In the genomic region with DNA sequence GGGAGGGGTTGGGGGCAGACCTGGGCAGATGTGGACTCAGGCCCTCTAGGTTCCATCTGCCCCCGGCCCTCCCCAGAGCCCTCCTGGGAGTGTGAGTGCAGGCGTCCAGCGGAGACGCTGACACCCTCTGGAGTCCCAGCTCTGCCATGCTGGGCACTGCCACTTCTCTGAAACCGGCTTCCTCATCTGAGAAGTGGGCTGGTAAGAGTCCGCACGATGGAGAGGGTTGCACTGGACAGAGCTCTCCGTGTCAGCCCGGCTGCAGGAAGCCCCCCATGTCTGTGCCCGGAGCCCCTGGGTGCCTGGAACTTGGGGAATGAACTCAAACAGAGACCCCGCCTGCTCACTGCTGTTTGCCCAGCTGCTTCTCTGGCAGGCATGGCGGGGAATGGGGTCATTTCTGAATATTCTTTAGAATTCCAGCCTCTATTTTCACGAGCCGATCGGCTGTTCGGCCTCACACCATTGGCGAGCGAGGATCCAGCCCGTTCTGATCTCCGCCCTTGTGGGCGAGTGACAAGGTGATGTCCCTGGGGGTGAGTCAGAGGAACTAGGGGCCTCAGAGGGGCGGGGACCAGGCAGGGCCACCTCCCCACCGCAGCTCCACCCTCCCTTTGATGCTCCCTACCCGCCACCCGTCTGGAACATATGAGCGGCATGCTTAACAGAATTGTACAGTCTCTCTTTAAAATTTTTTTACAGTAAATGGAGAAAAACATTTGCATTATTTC, we compare ENCODE assay signal across 8 cellular contexts. TPM values are rescaled to one million over a fixed set of nuclear protein-coding genes. Genes with fewer than 3 reads are reported as not detected.
DNase-seq lines count a peak whose midpoint lies in the region; ATAC-seq and TF ChIP-seq lines count a peak whose summit lies in the region.

No MANE protein-coding gene starts in this region.

- peaks cover 5% of the 10 kb centered on the region for H3K4me1 Mint-ChIP-seq in memory B cell

- H3K27me3 ChIP-seq in SK-N-SH (ENCODE audit: insufficient read depth) = no peaks in the 10 kb centered on the region

- TF ChIP-seq CTCF in SK-N-SH (IDR thresholded peaks at IDR 0.05) = no peak

- H3K9ac ChIP-seq in SK-N-SH = no peak overlapping the region

- H3K9me2 ChIP-seq in SK-N-SH = no peaks in the 10 kb centered on the region

- H3K27me3 Mint-ChIP-seq in memory B cell = peaks cover 17% of the 10 kb centered on the region

- H3K27ac Mint-ChIP-seq in memory B cell = no peak overlapping the region

- POLR2A ChIA-PET in SK-N-SH (lab: Yijun Ruan, JAX) = no interaction called here

- no peak overlapping the region for H3K27ac ChIP-seq in SK-N-SH (ENCODE audit: low read depth in 2 of 2, low read length in 1 of 2)

- H3K4me2 ChIP-seq in SK-N-SH = no peak overlapping the region

- no peaks in the 10 kb centered on the region for H3K36me3 ChIP-seq in SK-N-SH (replicated peaks in 1 of 2; ENCODE audit: control insufficient read depth in 1 of 2, insufficient read depth in 2 of 2, low read length in 1 of 2)

- no peaks in the 10 kb centered on the region for H3K36me3 Mint-ChIP-seq in memory B cell

- no peaks in the 10 kb centered on the region for H4K20me1 ChIP-seq in SK-N-SH (ENCODE audit: insufficient read depth)

- H3K4me1 ChIP-seq in SK-N-SH (ENCODE audit: control insufficient read depth in 1 of 2, insufficient read depth in 2 of 2, low read depth in 1 of 2, low read length in 1 of 2) = peaks cover 0 to 8% of the 10 kb centered on the region in 2 experiments; a peak in 1 of 4 replicates

- TF ChIP-seq EP300 in SK-N-SH (IDR thresholded peaks at IDR 0.05; ENCODE audit: borderline replicate concordance in 1 of 2, low read depth in 1 of 2, low read length in 1 of 2) = no peak

- 73% methylated on average over 20 of the region's 26 CpGs for WGBS in SK-N-SH (ENCODE audit: low lambda C conversion rate)

- H3K79me2 ChIP-seq in SK-N-SH (ENCODE audit: insufficient read depth) = no peaks in the 10 kb centered on the region

- H3K9me3 ChIP-seq in SK-N-SH = no peaks in the 10 kb centered on the region

- CTCF ChIA-PET in SK-N-SH (lab: Yijun Ruan, JAX) = interaction anchor here (1.2 to 2.1 kb wide), 2 partner anchors 15 to 23 kb away, joined by 4 to 6 read pairs; no protein-coding TSS in a partner anchor

- H3K9me3 Mint-ChIP-seq in memory B cell = no peaks in the 10 kb centered on the region

- H2AFZ ChIP-seq in SK-N-SH (ENCODE audit: low read depth) = no peak overlapping the region

- TF ChIP-seq RAD21 in SK-N-SH (IDR thresholded peaks at IDR 0.05; ENCODE audit: low read length) = no peak

- peak; percentile 60 for DNase-seq in SK-N-SH
- peak; percentile 19 for DNase-seq in activated CD8-positive, alpha-beta memory T cell treated with anti-CD3 and anti-CD28 coated beads, Interleukin-2, amount 50 U/mL, for 1 hour (ENCODE audit: extremely low read depth)
- no peak for DNase-seq in memory B cell (ENCODE audit: low spot score in 2 of 2)
- DNase-seq in stimulated activated naive CD8-positive, alpha-beta T cell treated with anti-CD3 and anti-CD28 coated beads, Interleukin-15, Interleukin-2, amounts not matched to agents 100 U/mL and 50 U/mL, for 24 hours = peak; percentile 90
- DNase-seq in SHP77 treated with DMSO at 0.1 percent for 48 hours (lab: John Stamatoyannopoulos, UW) = no peak

- H3K4me3 Mint-ChIP-seq in memory B cell = no peak overlapping the region

- H3K4me3 ChIP-seq in SK-N-SH (ENCODE audit: low read depth in 2 of 2, low read length in 1 of 2) = no peak overlapping the region

- H3F3A ChIP-seq in SK-N-SH (replicated peaks; ENCODE audit: insufficient read depth) = no peaks in the 10 kb centered on the region

- ATAC-seq in SK-N-SH treated with all-trans-retinoic acid at 6 μM for 48 hours (no peak), memory B cell (ENCODE audit: low read depth) (peak; percentile 96), HG03439 (IDR thresholded peaks at IDR 0.05; ENCODE audit: unreplicated experiment) (no peak), HG02852 (IDR thresholded peaks at IDR 0.05; ENCODE audit: unreplicated experiment) (no peak)
- peak; percentile 89 for ATAC-seq in stimulated activated naive CD8-positive, alpha-beta T cell treated with anti-CD3 and anti-CD28 coated beads, Interleukin-15, Interleukin-2, amounts not matched to agents 100 U/mL and 50 U/mL, for 24 hours

TF ChIP-seq in SK-N-SH, 30 proteins besides CTCF, POLR2A, EP300 and RAD21 (continues in another document):
- no peak for TF ChIP-seq MEF2A (IDR thresholded peaks at IDR 0.05; ENCODE audit: borderline replicate concordance, low read depth)
- TF ChIP-seq RXRA (IDR thresholded peaks at IDR 0.05; ENCODE audit: borderline replicate concordance, low read depth) = no peak
- TF ChIP-seq EZH2phosphoT487 (IDR thresholded peaks at IDR 0.05; ENCODE audit: borderline replicate concordance, low read depth) = no peak
- TF ChIP-seq TAF1 (IDR thresholded peaks at IDR 0.05; ENCODE audit: borderline replicate concordance, low read depth, low read length) = no peak
- TF ChIP-seq, protein P1, sequence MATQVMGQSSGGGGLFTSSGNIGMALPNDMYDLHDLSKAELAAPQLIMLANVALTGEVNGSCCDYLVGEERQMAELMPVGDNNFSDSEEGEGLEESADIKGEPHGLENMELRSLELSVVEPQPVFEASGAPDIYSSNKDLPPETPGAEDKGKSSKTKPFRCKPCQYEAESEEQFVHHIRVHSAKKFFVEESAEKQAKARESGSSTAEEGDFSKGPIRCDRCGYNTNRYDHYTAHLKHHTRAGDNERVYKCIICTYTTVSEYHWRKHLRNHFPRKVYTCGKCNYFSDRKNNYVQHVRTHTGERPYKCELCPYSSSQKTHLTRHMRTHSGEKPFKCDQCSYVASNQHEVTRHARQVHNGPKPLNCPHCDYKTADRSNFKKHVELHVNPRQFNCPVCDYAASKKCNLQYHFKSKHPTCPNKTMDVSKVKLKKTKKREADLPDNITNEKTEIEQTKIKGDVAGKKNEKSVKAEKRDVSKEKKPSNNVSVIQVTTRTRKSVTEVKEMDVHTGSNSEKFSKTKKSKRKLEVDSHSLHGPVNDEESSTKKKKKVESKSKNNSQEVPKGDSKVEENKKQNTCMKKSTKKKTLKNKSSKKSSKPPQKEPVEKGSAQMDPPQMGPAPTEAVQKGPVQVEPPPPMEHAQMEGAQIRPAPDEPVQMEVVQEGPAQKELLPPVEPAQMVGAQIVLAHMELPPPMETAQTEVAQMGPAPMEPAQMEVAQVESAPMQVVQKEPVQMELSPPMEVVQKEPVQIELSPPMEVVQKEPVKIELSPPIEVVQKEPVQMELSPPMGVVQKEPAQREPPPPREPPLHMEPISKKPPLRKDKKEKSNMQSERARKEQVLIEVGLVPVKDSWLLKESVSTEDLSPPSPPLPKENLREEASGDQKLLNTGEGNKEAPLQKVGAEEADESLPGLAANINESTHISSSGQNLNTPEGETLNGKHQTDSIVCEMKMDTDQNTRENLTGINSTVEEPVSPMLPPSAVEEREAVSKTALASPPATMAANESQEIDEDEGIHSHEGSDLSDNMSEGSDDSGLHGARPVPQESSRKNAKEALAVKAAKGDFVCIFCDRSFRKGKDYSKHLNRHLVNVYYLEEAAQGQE (IDR thresholded peaks at IDR 0.05; ENCODE audit: low read depth, low read length) = no peak

TF ChIP-seq in SK-N-SH treated with all-trans-retinoic acid at 6 μM for 48 hours, 23 proteins besides CTCF, POLR2A, EP300 and RAD21:
- TF ChIP-seq ZNF70 (CRISPR knock-in tag; IDR thresholded peaks at IDR 0.05) (no peak), ISL1 (CRISPR knock-in tag; IDR thresholded peaks at IDR 0.05) (no peak)
- TF ChIP-seq, protein P2, sequence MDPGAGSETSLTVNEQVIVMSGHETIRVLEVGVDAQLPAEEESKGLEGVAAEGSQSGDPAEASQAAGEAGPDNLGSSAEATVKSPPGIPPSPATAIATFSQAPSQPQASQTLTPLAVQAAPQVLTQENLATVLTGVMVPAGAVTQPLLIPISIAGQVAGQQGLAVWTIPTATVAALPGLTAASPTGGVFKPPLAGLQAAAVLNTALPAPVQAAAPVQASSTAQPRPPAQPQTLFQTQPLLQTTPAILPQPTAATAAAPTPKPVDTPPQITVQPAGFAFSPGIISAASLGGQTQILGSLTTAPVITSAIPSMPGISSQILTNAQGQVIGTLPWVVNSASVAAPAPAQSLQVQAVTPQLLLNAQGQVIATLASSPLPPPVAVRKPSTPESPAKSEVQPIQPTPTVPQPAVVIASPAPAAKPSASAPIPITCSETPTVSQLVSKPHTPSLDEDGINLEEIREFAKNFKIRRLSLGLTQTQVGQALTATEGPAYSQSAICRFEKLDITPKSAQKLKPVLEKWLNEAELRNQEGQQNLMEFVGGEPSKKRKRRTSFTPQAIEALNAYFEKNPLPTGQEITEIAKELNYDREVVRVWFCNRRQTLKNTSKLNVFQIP (CRISPR knock-in tag; IDR thresholded peaks at IDR 0.05; ENCODE audit: borderline replicate concordance, low read depth) = no peak

RNA-seq across cellular contexts. Expression of a gene that starts 47.8 kb away (rescaled TPM):
- polyA plus RNA-seq in SK-N-SH (2012; rRNA removed) = not detected in 2 replicates
- polyA plus RNA-seq in SK-N-SH (2012; cell fraction: cytosol; rRNA removed) = not detected in 2 replicates
- not detected in 2 replicates for polyA plus RNA-seq in SK-N-SH (2012; cell fraction: nucleus; rRNA removed)

Comparison
In these comparisons a context has a peak if more than half of its experiments do, and no peak if none do; other contexts are left out.
1. DNase-seq: peak in SK-N-SH (single experiment), activated CD8-positive, alpha-beta memory T cell treated with anti-CD3 and anti-CD28 coated beads, Interleukin-2, amount 50 U/mL, for 1 hour (single experiment) and stimulated activated naive CD8-positive, alpha-beta T cell treated with anti-CD3 and anti-CD28 coated beads, Interleukin-15, Interleukin-2, amounts not matched to agents 100 U/mL and 50 U/mL, for 24 hours (single experiment); none in memory B cell (0 of 2) and SHP77 treated with DMSO at 0.1 percent for 48 hours (single experiment).
2. ATAC-seq: peak in memory B cell (single experiment) and stimulated activated naive CD8-positive, alpha-beta T cell treated with anti-CD3 and anti-CD28 coated beads, Interleukin-15, Interleukin-2, amounts not matched to agents 100 U/mL and 50 U/mL, for 24 hours (single experiment); none in SK-N-SH treated with all-trans-retinoic acid at 6 μM for 48 hours (single experiment), HG03439 (single experiment) and HG02852 (single experiment).